ENCODE assay signal across 1 cellular context in the genomic region with DNA sequence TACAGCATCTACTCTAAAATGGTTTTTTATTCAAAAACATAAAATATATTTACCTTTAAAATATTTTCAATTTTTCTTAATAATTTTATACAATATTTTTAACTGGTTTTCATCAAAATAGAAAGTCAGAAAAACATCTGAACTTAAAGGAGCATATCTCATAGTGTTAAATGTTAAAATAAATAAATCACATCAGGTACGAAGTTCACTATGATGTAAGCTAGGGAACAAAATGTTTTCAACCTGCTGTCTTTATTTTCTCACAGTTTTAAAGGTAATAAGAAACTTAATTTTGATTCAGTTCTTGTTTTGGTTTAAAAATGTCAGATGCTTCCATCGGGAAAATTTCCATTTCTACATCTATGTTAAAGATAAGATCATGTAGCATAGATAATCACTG.
TF ChIP-seq lines count a peak whose summit lies in the region.

No MANE protein-coding gene starts in this region.

TF ChIP-seq in HepG2, 621 proteins besides CTCF, POLR2A, EP300 and RAD21 (continued from another document):
- TF ChIP-seq, protein P1, sequence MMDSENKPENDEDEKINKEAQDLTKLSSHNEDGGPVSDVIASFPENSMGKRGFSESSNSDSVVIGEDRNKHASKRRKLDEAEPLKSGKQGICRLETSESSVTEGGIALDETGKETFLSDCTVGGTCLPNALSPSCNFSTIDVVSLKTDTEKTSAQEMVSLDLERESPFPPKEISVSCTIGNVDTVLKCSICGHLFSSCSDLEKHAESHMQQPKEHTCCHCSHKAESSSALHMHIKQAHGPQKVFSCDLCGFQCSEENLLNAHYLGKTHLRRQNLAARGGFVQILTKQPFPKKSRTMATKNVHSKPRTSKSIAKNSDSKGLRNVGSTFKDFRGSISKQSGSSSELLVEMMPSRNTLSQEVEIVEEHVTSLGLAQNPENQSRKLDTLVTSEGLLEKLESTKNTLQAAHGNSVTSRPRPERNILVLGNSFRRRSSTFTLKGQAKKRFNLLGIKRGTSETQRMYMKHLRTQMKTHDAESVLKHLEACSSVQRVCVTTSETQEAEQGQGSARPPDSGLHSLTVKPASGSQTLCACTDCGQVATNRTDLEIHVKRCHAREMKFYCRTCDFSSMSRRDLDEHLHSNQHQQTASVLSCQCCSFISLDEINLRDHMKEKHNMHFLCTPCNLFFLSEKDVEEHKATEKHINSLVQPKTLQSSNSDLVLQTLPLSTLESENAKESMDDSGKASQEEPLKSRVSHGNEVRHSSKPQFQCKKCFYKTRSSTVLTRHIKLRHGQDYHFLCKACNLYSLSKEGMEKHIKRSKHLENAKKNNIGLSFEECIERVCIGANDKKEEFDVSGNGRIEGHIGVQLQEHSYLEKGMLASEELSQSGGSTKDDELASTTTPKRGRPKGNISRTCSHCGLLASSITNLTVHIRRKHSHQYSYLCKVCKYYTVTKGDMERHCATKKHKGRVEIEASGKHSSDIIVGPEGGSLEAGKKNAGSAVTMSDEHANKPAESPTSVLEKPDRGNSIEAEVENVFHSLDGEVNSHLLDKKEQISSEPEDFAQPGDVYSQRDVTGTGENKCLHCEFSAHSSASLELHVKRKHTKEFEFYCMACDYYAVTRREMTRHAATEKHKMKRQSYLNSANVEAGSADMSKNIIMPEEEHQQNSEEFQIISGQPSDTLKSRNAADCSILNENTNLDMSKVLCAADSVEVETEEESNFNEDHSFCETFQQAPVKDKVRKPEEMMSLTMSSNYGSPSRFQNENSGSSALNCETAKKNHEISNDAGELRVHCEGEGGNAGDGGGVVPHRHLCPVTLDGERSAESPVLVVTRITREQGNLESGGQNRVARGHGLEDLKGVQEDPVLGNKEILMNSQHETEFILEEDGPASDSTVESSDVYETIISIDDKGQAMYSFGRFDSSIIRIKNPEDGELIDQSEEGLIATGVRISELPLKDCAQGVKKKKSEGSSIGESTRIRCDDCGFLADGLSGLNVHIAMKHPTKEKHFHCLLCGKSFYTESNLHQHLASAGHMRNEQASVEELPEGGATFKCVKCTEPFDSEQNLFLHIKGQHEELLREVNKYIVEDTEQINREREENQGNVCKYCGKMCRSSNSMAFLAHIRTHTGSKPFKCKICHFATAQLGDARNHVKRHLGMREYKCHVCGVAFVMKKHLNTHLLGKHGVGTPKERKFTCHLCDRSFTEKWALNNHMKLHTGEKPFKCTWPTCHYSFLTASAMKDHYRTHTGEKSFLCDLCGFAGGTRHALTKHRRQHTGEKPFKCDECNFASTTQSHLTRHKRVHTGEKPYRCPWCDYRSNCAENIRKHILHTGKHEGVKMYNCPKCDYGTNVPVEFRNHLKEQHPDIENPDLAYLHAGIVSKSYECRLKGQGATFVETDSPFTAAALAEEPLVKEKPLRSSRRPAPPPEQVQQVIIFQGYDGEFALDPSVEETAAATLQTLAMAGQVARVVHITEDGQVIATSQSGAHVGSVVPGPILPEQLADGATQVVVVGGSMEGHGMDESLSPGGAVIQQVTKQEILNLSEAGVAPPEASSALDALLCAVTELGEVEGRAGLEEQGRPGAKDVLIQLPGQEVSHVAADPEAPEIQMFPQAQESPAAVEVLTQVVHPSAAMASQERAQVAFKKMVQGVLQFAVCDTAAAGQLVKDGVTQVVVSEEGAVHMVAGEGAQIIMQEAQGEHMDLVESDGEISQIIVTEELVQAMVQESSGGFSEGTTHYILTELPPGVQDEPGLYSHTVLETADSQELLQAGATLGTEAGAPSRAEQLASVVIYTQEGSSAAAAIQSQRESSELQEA (CRISPR knock-in tag; IDR thresholded peaks at IDR 0.05; ENCODE audit: not compliant biosample characterization) = no peak
- TF ChIP-seq AHR (CRISPR knock-in tag; IDR thresholded peaks at IDR 0.05) (no peak), ZNF337 (CRISPR knock-in tag; IDR thresholded peaks at IDR 0.05; ENCODE audit: borderline replicate concordance, low read depth) (no peak), IRX3 (CRISPR knock-in tag; IDR thresholded peaks at IDR 0.05; ENCODE audit: borderline replicate concordance, low read depth) (no peak)
- TF ChIP-seq, protein P2, sequence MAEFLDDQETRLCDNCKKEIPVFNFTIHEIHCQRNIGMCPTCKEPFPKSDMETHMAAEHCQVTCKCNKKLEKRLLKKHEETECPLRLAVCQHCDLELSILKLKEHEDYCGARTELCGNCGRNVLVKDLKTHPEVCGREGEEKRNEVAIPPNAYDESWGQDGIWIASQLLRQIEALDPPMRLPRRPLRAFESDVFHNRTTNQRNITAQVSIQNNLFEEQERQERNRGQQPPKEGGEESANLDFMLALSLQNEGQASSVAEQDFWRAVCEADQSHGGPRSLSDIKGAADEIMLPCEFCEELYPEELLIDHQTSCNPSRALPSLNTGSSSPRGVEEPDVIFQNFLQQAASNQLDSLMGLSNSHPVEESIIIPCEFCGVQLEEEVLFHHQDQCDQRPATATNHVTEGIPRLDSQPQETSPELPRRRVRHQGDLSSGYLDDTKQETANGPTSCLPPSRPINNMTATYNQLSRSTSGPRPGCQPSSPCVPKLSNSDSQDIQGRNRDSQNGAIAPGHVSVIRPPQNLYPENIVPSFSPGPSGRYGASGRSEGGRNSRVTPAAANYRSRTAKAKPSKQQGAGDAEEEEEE (CRISPR knock-in tag; IDR thresholded peaks at IDR 0.05; ENCODE audit: borderline replicate concordance) = no peak
- TF ChIP-seq, protein P3, sequence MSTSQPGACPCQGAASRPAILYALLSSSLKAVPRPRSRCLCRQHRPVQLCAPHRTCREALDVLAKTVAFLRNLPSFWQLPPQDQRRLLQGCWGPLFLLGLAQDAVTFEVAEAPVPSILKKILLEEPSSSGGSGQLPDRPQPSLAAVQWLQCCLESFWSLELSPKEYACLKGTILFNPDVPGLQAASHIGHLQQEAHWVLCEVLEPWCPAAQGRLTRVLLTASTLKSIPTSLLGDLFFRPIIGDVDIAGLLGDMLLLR (CRISPR knock-in tag; IDR thresholded peaks at IDR 0.05) = no peak
